10 cellular contexts compared by ENCODE assay signal in genomic region chr14:32468955-32469354, GRCh38.
DNase-seq lines count a peak whose midpoint lies in the region; ATAC-seq and TF ChIP-seq lines count a peak whose summit lies in the region.
"Had no signal": no experiment of that assay in that cellular context is flagged by ENCODE, and none has a peak within 500 bp of the region (broad histone marks: within the 10 kb centered on the region; RNA-seq: fewer than 3 reads in every experiment).

No MANE protein-coding gene starts in this region.

- DNase-seq in HS-5 (ENCODE audit: low read depth) (peak; percentile 37), caudate nucleus (lab: John Stamatoyannopoulos, UW) (no peak), inferior parietal cortex (ENCODE audit: extremely low spot score) (peak; percentile 43), stromal cell of bone marrow (ENCODE audit: low read depth) (peak; percentile 81), germinal center (ENCODE audit: low spot score) (no peak)
- no peak for DNase-seq in activated CD8-positive, alpha-beta T cell treated with anti-CD3 and anti-CD28 coated beads for 36 hours
- DNase-seq: T-helper 17 cell had no signal

- H3K4me1 Mint-ChIP-seq in activated CD8-positive, alpha-beta T cell treated with anti-CD3 and anti-CD28 coated beads for 36 hours (ENCODE audit: low read depth): no peaks in the 10 kb centered on the region

- no peaks in the 10 kb centered on the region for H3K27me3 Mint-ChIP-seq in activated CD8-positive, alpha-beta T cell treated with anti-CD3 and anti-CD28 coated beads for 36 hours

- ATAC-seq in GM18867 (IDR thresholded peaks at IDR 0.05; ENCODE audit: unreplicated experiment) (no peak), GM19395 (IDR thresholded peaks at IDR 0.05; ENCODE audit: unreplicated experiment) (no peak)
- no peak for ATAC-seq in activated CD8-positive, alpha-beta T cell treated with anti-CD3 and anti-CD28 coated beads for 36 hours
- ATAC-seq: T-helper 17 cell had no signal

- no peak overlapping the region for H3K4me3 Mint-ChIP-seq in activated CD8-positive, alpha-beta T cell treated with anti-CD3 and anti-CD28 coated beads for 36 hours
- H3K4me3 Mint-ChIP-seq: T-helper 17 cell had no signal

- TF ChIP-seq CTCF in activated CD8-positive, alpha-beta T cell treated with anti-CD3 and anti-CD28 coated beads for 36 hours (IDR thresholded peaks at IDR 0.05): no peak

- peak overlapping the region; percentile 88 for H3K27ac ChIP-seq in caudate nucleus (ENCODE audit: low read depth, low read length)

- H3K27ac Mint-ChIP-seq in activated CD8-positive, alpha-beta T cell treated with anti-CD3 and anti-CD28 coated beads for 36 hours: no peak overlapping the region
- H3K27ac Mint-ChIP-seq: activated T-helper 2 cell treated with anti-CD3 and anti-CD28 coated beads, Interferon-gamma antibody, Interleukin-2, Interleukin-4, amounts not matched to agents 10 μg/mL and 5 μg/mL and 100 μg/mL, durations not matched to agents 14 hours and 24 hours and 36 hours; T-helper 17 cell had no signal

- H3K36me3 Mint-ChIP-seq in activated CD8-positive, alpha-beta T cell treated with anti-CD3 and anti-CD28 coated beads for 36 hours (ENCODE audit: low read depth): no peaks in the 10 kb centered on the region

- intact Hi-C loops in activated CD8-positive, alpha-beta T cell treated with anti-CD3 and anti-CD28 coated beads for 36 hours (cut with micrococcal nuclease): no loop called here

- CTCF ChIA-PET in activated CD8-positive, alpha-beta T cell treated with anti-CD3 and anti-CD28 coated beads for 36 hours (lab: Charles Lee): interaction anchor here (1.1 to 2.1 kb wide), 2 partner anchors 42 to 214 kb away, joined by 3 to 7 read pairs; no protein-coding TSS in a partner anchor

- H3K9me3 Mint-ChIP-seq in activated CD8-positive, alpha-beta T cell treated with anti-CD3 and anti-CD28 coated beads for 36 hours: peaks cover 3% of the 10 kb centered on the region
- H3K9me3 Mint-ChIP-seq: activated T-helper 2 cell treated with anti-CD3 and anti-CD28 coated beads, Interferon-gamma antibody, Interleukin-2, Interleukin-4, amounts not matched to agents 10 μg/mL and 5 μg/mL and 100 μg/mL, durations not matched to agents 14 hours and 24 hours and 36 hours had no signal

- POLR2A ChIA-PET in activated CD8-positive, alpha-beta T cell treated with anti-CD3 and anti-CD28 coated beads for 36 hours (lab: Charles Lee): no interaction called here

Comparison
In these comparisons a context has a peak if more than half of its experiments do, and no peak if none do; other contexts are left out.
1. DNase-seq: peak in HS-5 (single experiment), inferior parietal cortex (single experiment) and stromal cell of bone marrow (single experiment); none in caudate nucleus (0 of 61), germinal center (single experiment) and activated CD8-positive, alpha-beta T cell treated with anti-CD3 and anti-CD28 coated beads for 36 hours (single experiment).